In the genomic region with DNA sequence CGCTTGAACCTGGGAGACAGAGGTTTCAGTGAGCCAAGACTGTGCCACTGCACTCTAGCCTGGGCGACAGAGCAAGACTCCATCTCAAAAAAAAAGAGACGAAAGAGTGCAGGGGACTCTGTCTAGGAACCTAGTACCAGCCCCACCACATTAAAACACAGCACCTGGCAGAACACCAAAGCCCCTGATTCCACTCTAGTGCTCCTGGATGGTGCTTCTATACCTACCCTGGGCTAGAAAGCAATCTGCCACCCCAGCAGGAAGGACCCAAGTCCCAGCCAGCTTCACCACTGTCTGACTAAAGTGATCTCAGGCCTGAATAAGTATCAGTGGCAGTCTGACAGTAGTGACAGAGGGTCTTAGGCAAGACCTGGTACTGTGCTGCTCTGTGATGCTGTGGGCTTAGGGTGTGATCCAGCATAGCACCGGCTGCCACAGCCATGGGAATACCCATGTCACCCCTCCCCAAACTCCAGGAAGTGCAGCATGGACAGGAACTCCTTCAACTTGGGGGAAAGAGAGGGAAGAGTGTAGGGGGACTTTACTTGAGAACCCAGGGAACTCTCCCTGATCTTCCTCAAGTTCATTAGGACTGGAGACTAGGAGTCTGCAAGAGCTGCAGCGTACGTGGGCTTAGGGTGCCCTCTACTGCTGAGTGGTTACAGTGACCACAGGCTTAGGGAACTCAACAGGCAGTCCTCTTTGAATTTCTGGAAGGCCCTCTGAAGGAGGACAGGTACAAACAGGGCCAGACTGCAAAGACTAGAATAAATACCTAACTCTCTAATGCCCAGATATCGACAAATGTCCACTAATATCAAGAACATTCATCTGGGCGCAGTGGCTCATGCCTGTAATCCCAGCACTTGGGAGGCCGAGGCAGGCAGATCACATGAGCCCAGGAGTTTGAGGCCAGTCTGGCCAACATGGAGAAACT, we compare ENCODE assay signal across 8 cellular contexts. TPM values are rescaled to one million over a fixed set of nuclear protein-coding genes. Genes with fewer than 3 reads are reported as not detected.
DNase-seq lines count a peak whose midpoint lies in the region; ATAC-seq and TF ChIP-seq lines count a peak whose summit lies in the region.

No MANE protein-coding gene starts in this region.

- H3K4me1 Mint-ChIP-seq in CD4-positive, alpha-beta memory T cell: peaks cover 0 to 10% (median 7%) of the 10 kb centered on the region in 4 donors

- H3K4me1 ChIP-seq in CD4-positive, alpha-beta memory T cell (ENCODE audit: insufficient read depth, low read length): no peaks in the 10 kb centered on the region

- no peak overlapping the region for H3K4me3 ChIP-seq in CD4-positive, alpha-beta memory T cell (ENCODE audit: low read length in 2 of 2)

- ATAC-seq in HG03108 (IDR thresholded peaks at IDR 0.05; ENCODE audit: unreplicated experiment): no peak

- H3K27me3 Mint-ChIP-seq in CD4-positive, alpha-beta memory T cell: no peaks in the 10 kb centered on the region

- H3K36me3 ChIP-seq in CD4-positive, alpha-beta memory T cell (ENCODE audit: insufficient read depth, low read length): no peaks in the 10 kb centered on the region

- CTCF ChIA-PET in CD4-positive, alpha-beta memory T cell (lab: Charles Lee; ENCODE audit: partially characterized antibody): interaction anchor here (0.7 to 4.4 kb wide), 6 partner anchors 70 to 197 kb away, joined by 3 to 20 read pairs (median 4); no protein-coding TSS in a partner anchor
- CTCF ChIA-PET in HEK293T (lab: Yijun Ruan, JAX): interaction anchor here (1.9 kb wide), 1 partner anchor 130 kb away, joined by 15 read pairs; no protein-coding TSS in a partner anchor

- DNase-seq in CD4-positive, alpha-beta memory T cell: peak; percentile 45 to 57 (median 49)
- peak; percentile 78 for DNase-seq in HEK293T (ENCODE audit: extremely low spot score)
- DNase-seq in NCI-H524 (lab: John Stamatoyannopoulos, UW): peak; percentile 74 to 93
- peak; percentile 50 to 51 for DNase-seq in activated CD4-positive, alpha-beta T cell treated with anti-CD3 and anti-CD28 coated beads for 4 hours
- peak; percentile 91 for DNase-seq in dermis blood vessel endothelial cell
- peak; percentile 68 for DNase-seq in medulla oblongata (ENCODE audit: extremely low spot score)
- peak; percentile 41 for DNase-seq in stimulated activated CD8-positive, alpha-beta memory T cell treated with anti-CD3 and anti-CD28 coated beads, Interleukin-4, amount 100 ng/mL, for 24 hours (ENCODE audit: low read depth)

- no peaks in the 10 kb centered on the region for H3K27me3 ChIP-seq in CD4-positive, alpha-beta memory T cell (ENCODE audit: insufficient read depth, low read length)

- POLR2A ChIA-PET in CD4-positive, alpha-beta memory T cell (lab: Charles Lee; ENCODE audit: partially characterized antibody): interaction anchor here (1.6 kb wide), 1 partner anchor 130 kb away, joined by 5 read pairs; no protein-coding TSS in a partner anchor
- POLR2A ChIA-PET in HEK293T (lab: Yijun Ruan, JAX): no interaction called here

- H3K36me3 Mint-ChIP-seq in CD4-positive, alpha-beta memory T cell: peaks cover 2 to 11% of the 10 kb centered on the region in 2 donors

- no peak overlapping the region for H3K27ac ChIP-seq in CD4-positive, alpha-beta memory T cell (ENCODE audit: low read depth, low read length)

- no peak overlapping the region for H3K4me3 Mint-ChIP-seq in CD4-positive, alpha-beta memory T cell

- peaks cover 0 to 1% (median 0%) of the 10 kb centered on the region in 8 donors for H3K9me3 Mint-ChIP-seq in CD4-positive, alpha-beta memory T cell

- intact Hi-C loops in CD4-positive, alpha-beta memory T cell (cut with micrococcal nuclease): loop anchor here (1.0 kb wide), 3 partner anchors 102 to 143 kb away; no protein-coding TSS in a partner anchor

- H3K9me3 ChIP-seq in CD4-positive, alpha-beta memory T cell (ENCODE audit: control insufficient read depth in 1 of 2, low read length in 2 of 2): no peaks in the 10 kb centered on the region

- peak overlapping the region in 2 of 7 donors; percentile 26 to 38 for H3K27ac Mint-ChIP-seq in CD4-positive, alpha-beta memory T cell

TF ChIP-seq in HEK293T, 16 proteins besides CTCF, POLR2A, EP300 and RAD21:
- no peak for TF ChIP-seq HDGF (IDR thresholded peaks at IDR 0.05; ENCODE audit: borderline replicate concordance)
- no peak for TF ChIP-seq LEF1 (IDR thresholded peaks at IDR 0.05; ENCODE audit: borderline replicate concordance)
- no peak for TF ChIP-seq SUZ12 (IDR thresholded peaks at IDR 0.05)
- no peak for TF ChIP-seq CTBP1 (IDR thresholded peaks at IDR 0.05; ENCODE audit: borderline replicate concordance)
- TF ChIP-seq, protein P1, sequence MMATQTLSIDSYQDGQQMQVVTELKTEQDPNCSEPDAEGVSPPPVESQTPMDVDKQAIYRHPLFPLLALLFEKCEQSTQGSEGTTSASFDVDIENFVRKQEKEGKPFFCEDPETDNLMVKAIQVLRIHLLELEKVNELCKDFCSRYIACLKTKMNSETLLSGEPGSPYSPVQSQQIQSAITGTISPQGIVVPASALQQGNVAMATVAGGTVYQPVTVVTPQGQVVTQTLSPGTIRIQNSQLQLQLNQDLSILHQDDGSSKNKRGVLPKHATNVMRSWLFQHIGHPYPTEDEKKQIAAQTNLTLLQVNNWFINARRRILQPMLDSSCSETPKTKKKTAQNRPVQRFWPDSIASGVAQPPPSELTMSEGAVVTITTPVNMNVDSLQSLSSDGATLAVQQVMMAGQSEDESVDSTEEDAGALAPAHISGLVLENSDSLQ (IDR thresholded peaks at IDR 0.05): no peak
- no peak for TF ChIP-seq BHLHE40 (IDR thresholded peaks at IDR 0.05; ENCODE audit: borderline replicate concordance)
- TF ChIP-seq ARNT (IDR thresholded peaks at IDR 0.05): no peak
- no peak for TF ChIP-seq FOXK2 (IDR thresholded peaks at IDR 0.05)
- TF ChIP-seq FOXA1 (IDR thresholded peaks at IDR 0.05): no peak
- TF ChIP-seq FOXM1 (IDR thresholded peaks at IDR 0.05; ENCODE audit: borderline replicate concordance): no peak
- TF ChIP-seq L3MBTL2 (conservative IDR thresholded peaks at IDR 0.05): no peak
- no peak for TF ChIP-seq ELF4 (IDR thresholded peaks at IDR 0.05)
- TF ChIP-seq ZNF384 (IDR thresholded peaks at IDR 0.05): no peak
- TF ChIP-seq TARDBP (IDR thresholded peaks at IDR 0.05): no peak
- no peak for TF ChIP-seq SP1 (IDR thresholded peaks at IDR 0.05)
- TF ChIP-seq NFRKB (IDR thresholded peaks at IDR 0.05): no peak

RNA-seq across cellular contexts. Expression of a gene that starts 30.0 kb away (rescaled TPM):
- total RNA-seq in CD4-positive, alpha-beta memory T cell: 1 to 10 TPM; 1.2 to 1.6 TPM
- 1 to 10 TPM in 1 of 2 donors, not detected in 1; 2.3 TPM for polyA plus RNA-seq in CD4-positive, alpha-beta memory T cell
- not detected in 2 replicates for total RNA-seq in dermis blood vessel endothelial cell

RNA-seq across cellular contexts. Expression of a gene that starts 40.9 kb away (rescaled TPM):
- total RNA-seq in CD4-positive, alpha-beta memory T cell: 1 to 10 TPM; 2.1 to 2.4 TPM
- 1 to 10 TPM in 1 of 2 donors, under 1 TPM in 1; 0.84 to 1.4 TPM for polyA plus RNA-seq in CD4-positive, alpha-beta memory T cell
- total RNA-seq in dermis blood vessel endothelial cell: 0.05 and 0.17 TPM in 2 replicates

Comparison
In these comparisons a context has a peak if more than half of its experiments do, and no peak if none do; other contexts are left out.
1. DNase-seq: peak in every context shown above with its lines; median percentile 91 in dermis blood vessel endothelial cell; 84 in NCI-H524; 78 in HEK293T; 68 in medulla oblongata; 50 in activated CD4-positive, alpha-beta T cell treated with anti-CD3 and anti-CD28 coated beads for 4 hours; 49 in CD4-positive, alpha-beta memory T cell; 41 in stimulated activated CD8-positive, alpha-beta memory T cell treated with anti-CD3 and anti-CD28 coated beads, Interleukin-4, amount 100 ng/mL, for 24 hours.